ENCODE assay signal across 12 cellular contexts in genomic region chr2:165895974-165896373, GRCh38. TPM values are rescaled to one million over a fixed set of nuclear protein-coding genes. Genes with fewer than 3 reads are reported as not detected.
DNase-seq lines count a peak whose midpoint lies in the region; ATAC-seq lines count a peak whose summit lies in the region.
"Had no signal": no experiment of that assay in that cellular context is flagged by ENCODE, and none has a peak within 500 bp of the region (broad histone marks: within the 10 kb centered on the region; RNA-seq: fewer than 3 reads in every experiment).

No MANE protein-coding gene starts in this region.

- no CpG with 5 or more reads among the region's 1 CpG for WGBS in trophoblast cell (ENCODE audit: extremely low coverage, insufficient coverage, insufficient read length)

- H3K27me3 ChIP-seq in trophoblast cell (ENCODE audit: insufficient read depth, low read length) = no peaks in the 10 kb centered on the region

- no peak overlapping the region for H3K27ac ChIP-seq in trophoblast cell (ENCODE audit: low read depth, low read length)

- H3K4me2 ChIP-seq in trophoblast cell (ENCODE audit: low read length) = no peak overlapping the region

- no peak overlapping the region for H3K9ac ChIP-seq in trophoblast cell (ENCODE audit: low read length)

- no peak overlapping the region for H4K12ac ChIP-seq in trophoblast cell (ENCODE audit: low read depth, low read length)

- H3K79me2 ChIP-seq in trophoblast cell (ENCODE audit: control insufficient read depth, insufficient read depth, low read length, poor library complexity) = peaks cover 2% of the 10 kb centered on the region

- H3K36me3 ChIP-seq in trophoblast cell (ENCODE audit: control insufficient read depth in 1 of 2, insufficient read depth in 2 of 2, low read length in 2 of 2) = peaks cover 0 to 4% of the 10 kb centered on the region in 2 experiments

- no peak overlapping the region for H2BK5ac ChIP-seq in trophoblast cell (ENCODE audit: low read depth, low read length, poor library complexity)

- H3K14ac ChIP-seq in trophoblast cell (ENCODE audit: low read length) = no peak overlapping the region

- no peak overlapping the region for H2BK120ac ChIP-seq in trophoblast cell (ENCODE audit: insufficient read depth, low read length, poor library complexity)

- H3K79me1 ChIP-seq in trophoblast cell (ENCODE audit: low read length) = peaks cover 5% of the 10 kb centered on the region

- H3K9me3 ChIP-seq in trophoblast cell (ENCODE audit: insufficient read depth, low read depth, low read length) = no peaks in the 10 kb centered on the region

- H3K4ac ChIP-seq in trophoblast cell (ENCODE audit: low read depth, low read length) = no peak overlapping the region

- H4K8ac ChIP-seq in trophoblast cell (ENCODE audit: low read depth, low read length) = no peak overlapping the region

- no peak overlapping the region for H3K4me3 ChIP-seq in trophoblast cell (ENCODE audit: low read depth, low read length)

- H4K91ac ChIP-seq in trophoblast cell (ENCODE audit: low read depth, low read length) = no peak overlapping the region

- no peak overlapping the region for H2AK5ac ChIP-seq in trophoblast cell (ENCODE audit: low read length)

- H2AFZ ChIP-seq in trophoblast cell (ENCODE audit: insufficient read depth, low read length, poor library complexity) = no peak overlapping the region

- peak overlapping the region; percentile 64 for H2BK12ac ChIP-seq in trophoblast cell (ENCODE audit: low read length)

- ATAC-seq in GM19023 (IDR thresholded peaks at IDR 0.05; ENCODE audit: unreplicated experiment) = peak; percentile 98
- peak; percentile 87 for ATAC-seq in GM21619 (IDR thresholded peaks at IDR 0.05; ENCODE audit: unreplicated experiment)
- peak; percentile 73 for ATAC-seq in HG03135 (IDR thresholded peaks at IDR 0.05; ENCODE audit: unreplicated experiment)

- H3K4me1 ChIP-seq in trophoblast cell (ENCODE audit: control insufficient read depth in 1 of 2, insufficient read depth in 2 of 2, low read length in 2 of 2) = peaks cover 5 to 7% of the 10 kb centered on the region in 2 experiments

- no peak overlapping the region for H3K23ac ChIP-seq in trophoblast cell (ENCODE audit: low read length)

- H3K18ac ChIP-seq in trophoblast cell (ENCODE audit: low read length) = no peak overlapping the region

- DNase-seq in trophoblast cell (no peak), NCI-H524 treated with DMSO at 0.1 percent for 48 hours (lab: John Stamatoyannopoulos, UW) (no peak), medulla oblongata (ENCODE audit: extremely low spot score) (no peak)
- no peak for DNase-seq in activated T-cell treated with anti-CD3 and anti-CD28 coated beads, Interleukin-2, amount 50 U/mL, for 48 hours
- DNase-seq: activated gamma-delta T cell; IMR-90; islet precursor cell; Right ventricle myocardium superior; stimulated activated naive CD4-positive, alpha-beta T cell treated with Interleukin-2 at 50 U/mL for 16 hours had no signal

RNA-seq across cellular contexts. Expression of gene TTC21B, which starts 57.6 kb away (rescaled TPM):
- 4.9 and 5.1 TPM in 2 replicates for polyA plus RNA-seq in trophoblast cell (2013)
